Comparison of ENCODE assay signal across 8 cellular contexts in the genomic region with DNA sequence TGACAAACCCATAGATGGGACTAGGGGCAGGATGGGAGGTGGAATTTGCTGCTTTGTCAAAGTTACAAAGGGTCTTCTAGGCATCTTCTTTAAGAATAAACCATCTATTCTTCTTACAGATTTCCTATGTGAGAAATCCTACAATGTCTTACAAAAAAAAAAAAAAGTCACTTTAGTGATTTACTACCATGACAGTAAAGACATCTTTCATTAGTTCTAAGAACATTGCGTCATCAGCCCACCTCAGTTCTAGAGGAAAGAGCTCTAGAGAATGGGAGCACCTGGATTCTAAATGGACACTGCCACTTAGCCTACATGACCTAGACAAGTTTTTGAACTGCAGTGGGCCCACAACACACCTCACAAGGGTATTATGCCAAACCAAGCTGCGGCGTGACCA.
"Had no signal": no experiment of that assay in that cellular context is flagged by ENCODE, and none has a peak within 500 bp of the region (broad histone marks: within the 10 kb centered on the region; RNA-seq: fewer than 3 reads in every experiment).

No MANE protein-coding gene starts in this region.

- FAIRE-seq: G401.6, GM12878, GM12891, GM12892, GM18507, GM19239 had no signal

- H3K4me3 ChIP-seq: GM12878 had no signal

- ATAC-seq: GM12878 had no signal

- DNase-seq: GDM1, GF-D8 had no signal
